In genomic region chr12:534216-534615, GRCh38 we compare ENCODE assay signal across 29 cellular contexts.
DNase-seq lines count a peak whose midpoint lies in the region; ATAC-seq and TF ChIP-seq lines count a peak whose summit lies in the region.
"Had no signal": no experiment of that assay in that cellular context is flagged by ENCODE, and none has a peak within 500 bp of the region (broad histone marks: within the 10 kb centered on the region; RNA-seq: fewer than 3 reads in every experiment).

No MANE protein-coding gene starts in this region.

- H3K9me3 Mint-ChIP-seq in HFFc6, result no peaks in the 10 kb centered on the region; the same call in 1 of the 2 replicates
- H3K9me3 Mint-ChIP-seq in endodermal cell, result peaks cover 30% of the 10 kb centered on the region
- peaks cover 36% of the 10 kb centered on the region for H3K9me3 Mint-ChIP-seq in nephron progenitor cell
- H3K9me3 Mint-ChIP-seq in type B pancreatic cell, result peaks cover 22% of the 10 kb centered on the region

- 96% methylated on average over 12 to 14 of the region's 14 CpGs for WGBS in endodermal cell (ENCODE audit: insufficient coverage in 1 of 2, insufficient read length in 1 of 2), 2 experiments
- 91% methylated on average over 7 of the region's 14 CpGs; no CpG with 5 or more reads in 1 of the 2 donors for WGBS in gastroesophageal sphincter (ENCODE audit: low coverage in 1 of 2), 2 donors

- H3K36me3 ChIP-seq in endodermal cell (ENCODE audit: control insufficient read depth, insufficient read depth, low read length) (peaks cover 52% of the 10 kb centered on the region), gastroesophageal sphincter (no peaks in the 10 kb centered on the region)
- H3K36me3 ChIP-seq: SJCRH30 had no signal

- H3K27ac ChIP-seq in endodermal cell (ENCODE audit: low read depth, low read length), result no peak overlapping the region
- H3K27ac ChIP-seq in gastroesophageal sphincter, result no peak overlapping the region
- H3K27ac ChIP-seq: A549, C4-2B, HL-60, SJCRH30 had no signal

- TF ChIP-seq EP300 in gastroesophageal sphincter (IDR thresholded peaks at IDR 0.05), result no peak

- H3K27me3 ChIP-seq in endodermal cell (ENCODE audit: control insufficient read depth, insufficient read depth, low read length, poor library complexity, severe bottlenecking), result no peaks in the 10 kb centered on the region
- peaks cover 17% of the 10 kb centered on the region for H3K27me3 ChIP-seq in gastroesophageal sphincter
- H3K27me3 ChIP-seq: SJCRH30 had no signal

- H3K9ac ChIP-seq in endodermal cell (ENCODE audit: extremely low read depth, low read length, poor library complexity, severe bottlenecking), result no peak overlapping the region

- H3K27me3 Mint-ChIP-seq in HFFc6 (ENCODE audit: insufficient read depth) (peaks cover 4% of the 10 kb centered on the region), endodermal cell (ENCODE audit: insufficient read depth) (no peaks in the 10 kb centered on the region), nephron progenitor cell (ENCODE audit: low read depth, poor library complexity) (peaks cover under 1% of the 10 kb centered on the region), type B pancreatic cell (peaks cover 4% of the 10 kb centered on the region)

- H3K4me1 Mint-ChIP-seq in HFFc6 (ENCODE audit: low read depth) (peaks cover 49% of the 10 kb centered on the region), endodermal cell (peaks cover 3% of the 10 kb centered on the region), nephron progenitor cell (peaks cover 2% of the 10 kb centered on the region), type B pancreatic cell (ENCODE audit: unreplicated experiment) (peaks cover 6% of the 10 kb centered on the region)

- no peak for TF ChIP-seq CTCF in HFFc6 (IDR thresholded peaks at IDR 0.05)
- no peak for TF ChIP-seq CTCF in endodermal cell (conservative IDR thresholded peaks at IDR 0.05)
- TF ChIP-seq CTCF in nephron progenitor cell (IDR thresholded peaks at IDR 0.05), result no peak
- no peak for TF ChIP-seq CTCF in type B pancreatic cell (conservative IDR thresholded peaks at IDR 0.05)
- TF ChIP-seq CTCF in gastroesophageal sphincter (IDR thresholded peaks at IDR 0.05), result no peak

- TF ChIP-seq POLR2A in gastroesophageal sphincter (IDR thresholded peaks at IDR 0.05), result no peak

- H3K27ac Mint-ChIP-seq in HFFc6, result peak overlapping the region; percentile 98
- H3K27ac Mint-ChIP-seq in endodermal cell, result peak overlapping the region; percentile 74
- H3K27ac Mint-ChIP-seq in nephron progenitor cell, result peak overlapping the region; percentile 57
- H3K27ac Mint-ChIP-seq in type B pancreatic cell, result peak overlapping the region; percentile 67
- H3K27ac Mint-ChIP-seq: CD8-positive, alpha-beta T cell had no signal

- DNase-seq in HFFc6 (no peak), endodermal cell (no peak), nephron progenitor cell (no peak), type B pancreatic cell (ENCODE audit: extremely low spot score, unreplicated experiment) (no peak), NCI-H2171 (lab: John Stamatoyannopoulos, UW) (no peak)
- DNase-seq in stimulated activated CD4-positive, alpha-beta T cell treated with anti-CD3 and anti-CD28 coated beads, Interleukin-1b, Interleukin-23, amount 100 ng/mL, for 48 hours, result no peak
- DNase-seq: CD8-positive, alpha-beta T cell; DMS 273 treated with DMSO at 0.1 percent for 48 hours; DMS79; EL; GDM1; GOT3; HCEC 1CT; NCI-H1048; NCI-H1417 treated with DMSO at 0.1 percent for 48 hours; NCI-H1694 treated with DMSO at 0.1 percent for 48 hours; NCI-H2171 treated with DMSO at 0.1 percent for 48 hours; NCI-H345; NCI-H510A treated with DMSO at 0.1 percent for 48 hours; NCI-H748 treated with DMSO at 0.1 percent for 48 hours; NK-92 treated with Interleukin-12 subunit alpha and Interleukin-12 subunit beta, amount 100 ng/mL, for 24 hours; PC-3; SJCRH30 had no signal

- H3K4me3 Mint-ChIP-seq in HFFc6 (no peak overlapping the region), endodermal cell (no peak overlapping the region), nephron progenitor cell (no peak overlapping the region), type B pancreatic cell (no peak overlapping the region)
- H3K4me3 Mint-ChIP-seq: CD8-positive, alpha-beta T cell had no signal

- H3K36me3 Mint-ChIP-seq in HFFc6 (ENCODE audit: low read depth) (peaks cover 9% of the 10 kb centered on the region; the same call in 1 of the 2 replicates), endodermal cell (ENCODE audit: low read depth) (peaks cover 79% of the 10 kb centered on the region), nephron progenitor cell (ENCODE audit: low read depth) (peaks cover 24% of the 10 kb centered on the region), type B pancreatic cell (peaks cover 26% of the 10 kb centered on the region)
- H3K36me3 Mint-ChIP-seq: CD8-positive, alpha-beta T cell had no signal

- no peak for ATAC-seq in gastroesophageal sphincter
- ATAC-seq: A549; CD8-positive, alpha-beta T cell; GM12878; PC-3; Right ventricle myocardium inferior had no signal

- H3K4me1 ChIP-seq in endodermal cell (ENCODE audit: control insufficient read depth, insufficient read depth, low read length), result no peaks in the 10 kb centered on the region
- peaks cover 0 to 8% (median 0%) of the 10 kb centered on the region in 3 donors for H3K4me1 ChIP-seq in gastroesophageal sphincter

- H3K4me3 ChIP-seq in endodermal cell (ENCODE audit: low read length) (no peak overlapping the region), gastroesophageal sphincter (no peak overlapping the region)
- H3K4me3 ChIP-seq: A549, GM12878, SJCRH30 had no signal

- H3K9me3 ChIP-seq in endodermal cell (ENCODE audit: control insufficient read depth, low read length) (peaks cover 28% of the 10 kb centered on the region), gastroesophageal sphincter (peaks cover 0 to 12% (median 0%) of the 10 kb centered on the region in 3 donors)
